1 cellular context compared by ENCODE assay signal in genomic region chr15:75453703-75454470, GRCh38.
TF ChIP-seq lines count a peak whose summit lies in the region.

No MANE protein-coding gene starts in this region.

TF ChIP-seq in K562, 482 proteins besides CTCF, POLR2A, EP300 and RAD21 (continued from another document and continues in another):
- TF ChIP-seq FOXM1 (IDR thresholded peaks at IDR 0.05; ENCODE audit: low read depth) (peak; percentile 27; the same call in 1 of the 2 replicates), FOXM1 (CRISPR knock-in tag; IDR thresholded peaks at IDR 0.05; ENCODE audit: low read depth) (no peak), SMAD4 (CRISPR knock-in tag; conservative IDR thresholded peaks at IDR 0.05) (peak; percentile 92), TBL1XR1 (IDR thresholded peaks at IDR 0.05; ENCODE audit: low read length in 2 of 2) (no peak), EHMT2 (IDR thresholded peaks at IDR 0.05) (no peak), KDM4B (IDR thresholded peaks at IDR 0.05; ENCODE audit: borderline replicate concordance in 2 of 2, low read depth in 1 of 2) (peak in 1 of 2 experiments; percentile 84; a peak in 1 of 4 replicates), POLR3G (IDR thresholded peaks at IDR 0.05; ENCODE audit: extremely low read depth, insufficient read length, insufficient replicate concordance) (no peak), NEUROD1 (IDR thresholded peaks at IDR 0.05; ENCODE audit: borderline replicate concordance, low read depth, low read length, partially characterized antibody) (peak; percentile 61), SMARCB1 (IDR thresholded peaks at IDR 0.05; ENCODE audit: insufficient read length, low read depth) (no peak), MGA (IDR thresholded peaks at IDR 0.05) (peak; percentile 92), FUS (optimal IDR thresholded peaks at IDR 0.05; ENCODE audit: low read depth, low read length) (no peak), SMARCC2 (IDR thresholded peaks at IDR 0.05; ENCODE audit: low read depth) (no peak), ZC3H8 (IDR thresholded peaks at IDR 0.05) (no peak), ZBTB9 (CRISPR knock-in tag; IDR thresholded peaks at IDR 0.05) (peak; percentile 45; the same call in 1 of the 2 replicates), SAP30 (IDR thresholded peaks at IDR 0.05; ENCODE audit: borderline replicate concordance, insufficient read depth, low read depth, low read length, poor library complexity, severe bottlenecking) (peak; percentile 62), E2F3 (CRISPR knock-in tag; IDR thresholded peaks at IDR 0.05) (peak; percentile 80), CHD7 (IDR thresholded peaks at IDR 0.05; ENCODE audit: low read depth, low read length) (no peak), TFAP4 (CRISPR knock-in tag; IDR thresholded peaks at IDR 0.05; ENCODE audit: borderline replicate concordance) (peak; percentile 87), UBTF (IDR thresholded peaks at IDR 0.05; ENCODE audit: borderline replicate concordance in 1 of 2, low read depth in 2 of 2, low read length in 2 of 2) (peak in 1 of 2 experiments; percentile 76; a peak in 2 of 4 replicates)
